ENCODE assay signal across 14 cellular contexts in genomic region chr19:10988380-10988779, GRCh38. TPM values are rescaled to one million over a fixed set of nuclear protein-coding genes. Genes with fewer than 3 reads are reported as not detected.
DNase-seq lines count a peak whose midpoint lies in the region; ATAC-seq and TF ChIP-seq lines count a peak whose summit lies in the region.
"Had no signal": no experiment of that assay in that cellular context is flagged by ENCODE, and none has a peak within 500 bp of the region (broad histone marks: within the 10 kb centered on the region; RNA-seq: fewer than 3 reads in every experiment).

No MANE protein-coding gene starts in this region.

- H3F3A ChIP-seq in GM23338 (replicated peaks; ENCODE audit: low read depth), result 0 out of 2 replicates have a peak, but pooled peaks cover 6% of the 10 kb centered on the region

- peaks cover 5 to 6% of the 10 kb centered on the region in 2 donors for H3K36me3 Mint-ChIP-seq in activated naive CD4-positive, alpha-beta T cell treated with anti-CD3 and anti-CD28 coated beads, Interleukin-2, amount 50 U/mL, for 72 hours
- peaks cover 21% of the 10 kb centered on the region for H3K36me3 Mint-ChIP-seq in activated naive CD4-positive, alpha-beta T cell treated with anti-CD3 and anti-CD28 coated beads, Interleukin-2, amount 10 ng/mL, durations not matched to agents 7 days and 5 days
- peaks cover 80% of the 10 kb centered on the region for H3K36me3 Mint-ChIP-seq in GM23338 (ENCODE audit: low read depth)
- H3K36me3 Mint-ChIP-seq in WTC11, result peaks cover 52% of the 10 kb centered on the region
- H3K36me3 Mint-ChIP-seq in osteocyte (ENCODE audit: unreplicated experiment), result peaks cover 27% of the 10 kb centered on the region

- no peaks in the 10 kb centered on the region for H3K27me3 ChIP-seq in GM23338 (ENCODE audit: insufficient read depth)

- POLR2A ChIA-PET in WTC11 (lab: Charles Lee), result no interaction called here

- no peak for TF ChIP-seq CTCF in GM23338 (conservative IDR thresholded peaks at IDR 0.05; ENCODE audit: low read depth in 2 of 2)
- TF ChIP-seq CTCF in WTC11 (IDR thresholded peaks at IDR 0.05), result no peak
- no peak for TF ChIP-seq CTCF in osteocyte (IDR thresholded peaks at IDR 0.05)

- H3K4me1 ChIP-seq in GM23338 (ENCODE audit: insufficient read depth), result no peaks in the 10 kb centered on the region
- H3K4me1 ChIP-seq: Caco-2 had no signal

- H3K27ac Mint-ChIP-seq in activated naive CD4-positive, alpha-beta T cell treated with anti-CD3 and anti-CD28 coated beads, Interleukin-2, amount 50 U/mL, for 72 hours, result peak overlapping the region; percentile 85
- H3K27ac Mint-ChIP-seq in activated naive CD4-positive, alpha-beta T cell treated with anti-CD3 and anti-CD28 coated beads, Interleukin-2, amount 10 ng/mL, durations not matched to agents 7 days and 5 days, result no peak overlapping the region
- H3K27ac Mint-ChIP-seq in GM23338 (no peak overlapping the region), WTC11 (peak overlapping the region; percentile 85), osteocyte (ENCODE audit: unreplicated experiment) (no peak overlapping the region)
- H3K27ac Mint-ChIP-seq: CD4-positive, alpha-beta T cell; HFFc6 had no signal

- H2AFZ ChIP-seq in GM23338, result no peak overlapping the region
- H2AFZ ChIP-seq: GM23248 had no signal

- ATAC-seq in activated naive CD4-positive, alpha-beta T cell treated with anti-CD3 and anti-CD28 coated beads, Interleukin-2, amount 50 U/mL, for 72 hours, result no peak
- ATAC-seq in GM23338 (no peak), WTC11 (no peak)

- peaks cover 21% of the 10 kb centered on the region for H3K79me2 ChIP-seq in GM23338 (replicated peaks; ENCODE audit: insufficient read depth)

- no peak overlapping the region for H3K4me3 Mint-ChIP-seq in activated naive CD4-positive, alpha-beta T cell treated with anti-CD3 and anti-CD28 coated beads, Interleukin-2, amount 10 ng/mL, durations not matched to agents 7 days and 5 days
- H3K4me3 Mint-ChIP-seq in GM23338 (no peak overlapping the region), WTC11 (no peak overlapping the region), osteocyte (ENCODE audit: unreplicated experiment) (no peak overlapping the region)
- H3K4me3 Mint-ChIP-seq: CD4-positive, alpha-beta T cell; HFFc6; IgD-negative memory B cell had no signal

- no peaks in the 10 kb centered on the region for H3K4me1 Mint-ChIP-seq in activated naive CD4-positive, alpha-beta T cell treated with anti-CD3 and anti-CD28 coated beads, Interleukin-2, amount 10 ng/mL, durations not matched to agents 7 days and 5 days
- H3K4me1 Mint-ChIP-seq in GM23338, result no peaks in the 10 kb centered on the region
- H3K4me1 Mint-ChIP-seq in WTC11, result no peaks in the 10 kb centered on the region
- no peaks in the 10 kb centered on the region for H3K4me1 Mint-ChIP-seq in osteocyte (ENCODE audit: unreplicated experiment)
- H3K4me1 Mint-ChIP-seq: IgD-negative memory B cell had no signal

- no peaks in the 10 kb centered on the region for H3K27me3 Mint-ChIP-seq in activated naive CD4-positive, alpha-beta T cell treated with anti-CD3 and anti-CD28 coated beads, Interleukin-2, amount 10 ng/mL, durations not matched to agents 7 days and 5 days
- H3K27me3 Mint-ChIP-seq in GM23338 (ENCODE audit: insufficient read depth, low read depth, poor library complexity), result peaks cover 7% of the 10 kb centered on the region
- H3K27me3 Mint-ChIP-seq in WTC11 (ENCODE audit: low read depth), result no peaks in the 10 kb centered on the region
- H3K27me3 Mint-ChIP-seq in osteocyte (ENCODE audit: unreplicated experiment), result no peaks in the 10 kb centered on the region
- H3K27me3 Mint-ChIP-seq: CD4-positive, alpha-beta T cell; IgD-negative memory B cell had no signal

- peaks cover 32% of the 10 kb centered on the region for H3K36me3 ChIP-seq in GM23338 (ENCODE audit: insufficient read depth)

- no peaks in the 10 kb centered on the region for H3K9me3 Mint-ChIP-seq in activated naive CD4-positive, alpha-beta T cell treated with anti-CD3 and anti-CD28 coated beads, Interleukin-2, amount 50 U/mL, for 72 hours
- no peaks in the 10 kb centered on the region for H3K9me3 Mint-ChIP-seq in activated naive CD4-positive, alpha-beta T cell treated with anti-CD3 and anti-CD28 coated beads, Interleukin-2, amount 10 ng/mL, durations not matched to agents 7 days and 5 days
- H3K9me3 Mint-ChIP-seq in GM23338 (no peaks in the 10 kb centered on the region), WTC11 (no peaks in the 10 kb centered on the region), osteocyte (ENCODE audit: unreplicated experiment) (no peaks in the 10 kb centered on the region)
- H3K9me3 Mint-ChIP-seq: CD4-positive, alpha-beta T cell; HFFc6; IgD-negative memory B cell had no signal

- DNase-seq in activated naive CD4-positive, alpha-beta T cell treated with anti-CD3 and anti-CD28 coated beads, Interleukin-2, amount 50 U/mL, for 72 hours (ENCODE audit: low spot score in 2 of 2), result no peak
- no peak for DNase-seq in activated naive CD4-positive, alpha-beta T cell treated with anti-CD3 and anti-CD28 coated beads, Interleukin-2, amount 10 ng/mL, durations not matched to agents 7 days and 5 days
- DNase-seq in GM23338 (ENCODE audit: low spot score), result no peak
- no peak for DNase-seq in WTC11 (ENCODE audit: low spot score)
- DNase-seq in GDM1 (lab: John Stamatoyannopoulos, UW), result no peak
- no peak for DNase-seq in osteocyte (ENCODE audit: extremely low spot score, unreplicated experiment)
- DNase-seq: AML-193; Caco-2; CD4-positive, alpha-beta T cell; GM23248; HCEC 1CT; HFFc6 had no signal

- CTCF ChIA-PET in activated naive CD4-positive, alpha-beta T cell treated with anti-CD3 and anti-CD28 coated beads, Interleukin-2, amount 10 ng/mL, durations not matched to agents 7 days and 5 days (lab: Charles Lee), result no interaction called here
- CTCF ChIA-PET in WTC11 (lab: Charles Lee), result interaction anchor here (1.2 kb wide), 1 partner anchor 52 kb away, joined by 5 read pairs; no protein-coding TSS in a partner anchor

- 0 out of 2 replicates have a peak overlapping the region, but pooled peaks have one; percentile 50 for H3K27ac ChIP-seq in GM23338 (ENCODE audit: low read depth)
- H3K27ac ChIP-seq: C4-2B, GM23248 had no signal

- H3K4me3 ChIP-seq in GM23338, result no peak overlapping the region
- H3K4me3 ChIP-seq: GM23248 had no signal

- no peaks in the 10 kb centered on the region for H3K9me2 ChIP-seq in GM23338 (ENCODE audit: insufficient read depth)

- no peak overlapping the region for H3K4me2 ChIP-seq in GM23338

- peaks cover 24% of the 10 kb centered on the region; the same call in 1 of the 2 replicates for H4K20me1 ChIP-seq in GM23338 (replicated peaks; ENCODE audit: insufficient read depth)

TF ChIP-seq in GM23338, 12 proteins besides CTCF, POLR2A, EP300 and RAD21:
- TF ChIP-seq EZH2 (IDR thresholded peaks at IDR 0.05; ENCODE audit: low read depth, unreplicated experiment) (no peak), ETS1 (IDR thresholded peaks at IDR 0.05) (no peak), JUNB (IDR thresholded peaks at IDR 0.05; ENCODE audit: unreplicated experiment) (no peak), EZH2phosphoT487 (IDR thresholded peaks at IDR 0.05; ENCODE audit: unreplicated experiment) (no peak)

TF ChIP-seq in WTC11, 78 proteins besides CTCF, POLR2A, EP300 and RAD21 (continues in another document):
- no peak for TF ChIP-seq ZNF423 (CRISPR knock-in tag; IDR thresholded peaks at IDR 0.05)
- TF ChIP-seq ZNF671 (CRISPR knock-in tag; IDR thresholded peaks at IDR 0.05), result no peak
- no peak for TF ChIP-seq ERG (CRISPR knock-in tag; IDR thresholded peaks at IDR 0.05)

RNA-seq across cellular contexts. Expression of gene SMARCA4, which starts 27.6 kb away (rescaled TPM):
- 10 to 100 TPM; 86.8 to 99.4 TPM for total RNA-seq in activated naive CD4-positive, alpha-beta T cell treated with anti-CD3 and anti-CD28 coated beads, Interleukin-2, amount 50 U/mL, for 72 hours
- 252 and 336 TPM in 2 replicates for total RNA-seq in GM23338 (2014; rRNA removed; shearing (Covaris generic))
- polyA plus RNA-seq in GM23338 (2016; fragmentation: Nextera tagmentation; extraction: Ambion mirVana), result 175 and 177 TPM in 2 replicates
- 268 to 295 TPM (median 284 TPM) in 3 replicates for total RNA-seq in WTC11 (2021)
- total RNA-seq in osteocyte, result 130 and 131 TPM in 2 replicates

RNA-seq across cellular contexts. Expression of gene TIMM29, which starts 59.8 kb away (rescaled TPM):
- 10 to 100 TPM; 17.2 to 24.1 TPM for total RNA-seq in activated naive CD4-positive, alpha-beta T cell treated with anti-CD3 and anti-CD28 coated beads, Interleukin-2, amount 50 U/mL, for 72 hours
- total RNA-seq in GM23338 (2014; rRNA removed; shearing (Covaris generic)), result 56.4 and 60.7 TPM in 2 replicates
- polyA plus RNA-seq in GM23338 (2016; fragmentation: Nextera tagmentation; extraction: Ambion mirVana), result 23.7 and 24.1 TPM in 2 replicates
- total RNA-seq in WTC11 (2021) (30.0 to 33.8 TPM (median 32.0 TPM) in 3 replicates), osteocyte (25.7 and 25.8 TPM in 2 replicates)

RNA-seq across cellular contexts. Expression of gene YIPF2, which starts 59.9 kb away (rescaled TPM):
- 10 to 100 TPM; 27.1 to 45.7 TPM for total RNA-seq in activated naive CD4-positive, alpha-beta T cell treated with anti-CD3 and anti-CD28 coated beads, Interleukin-2, amount 50 U/mL, for 72 hours
- total RNA-seq in GM23338 (2014; rRNA removed; shearing (Covaris generic)), result 54.0 and 63.7 TPM in 2 replicates
- 36.3 and 45.3 TPM in 2 replicates for polyA plus RNA-seq in GM23338 (2016; fragmentation: Nextera tagmentation; extraction: Ambion mirVana)
- 63.3 to 65.5 TPM (median 64.4 TPM) in 3 replicates for total RNA-seq in WTC11 (2021)
- total RNA-seq in osteocyte, result 68.4 and 79.5 TPM in 2 replicates

Comparison
In these comparisons a context has a peak if more than half of its experiments do, and no peak if none do; other contexts are left out.
1. H3K27ac Mint-ChIP-seq: peak in activated naive CD4-positive, alpha-beta T cell treated with anti-CD3 and anti-CD28 coated beads, Interleukin-2, amount 50 U/mL, for 72 hours (2 of 2) and WTC11 (single experiment); none in activated naive CD4-positive, alpha-beta T cell treated with anti-CD3 and anti-CD28 coated beads, Interleukin-2, amount 10 ng/mL, durations not matched to agents 7 days and 5 days (single experiment), GM23338 (single experiment) and osteocyte (single experiment).